In the genomic region with DNA sequence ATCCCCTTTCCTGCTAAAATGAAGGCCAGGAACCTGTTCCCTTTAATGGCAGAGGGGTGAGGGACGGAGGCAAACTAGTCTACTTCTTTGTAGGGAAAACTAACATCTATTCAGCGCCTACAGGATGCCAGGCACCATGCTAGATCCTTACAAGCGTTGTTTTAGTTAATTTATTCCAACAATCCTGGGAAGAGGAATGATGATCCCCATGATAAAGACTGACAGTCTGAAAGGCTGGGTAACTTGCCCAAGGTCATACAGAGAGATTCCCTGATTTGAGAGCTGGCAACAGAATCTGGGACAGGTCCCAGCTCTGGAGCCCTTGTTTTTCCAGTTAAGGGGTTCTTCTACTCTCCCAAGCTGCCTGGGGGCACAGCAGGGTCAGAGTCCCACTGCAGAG, we compare ENCODE assay signal across 1 cellular context.
TF ChIP-seq lines count a peak whose summit lies in the region.

No MANE protein-coding gene starts in this region.

TF ChIP-seq in HepG2, 621 proteins besides CTCF, POLR2A, EP300 and RAD21:
- TF ChIP-seq CENPT (CRISPR knock-in tag; IDR thresholded peaks at IDR 0.05; ENCODE audit: low read depth) (no peak), SP4 (CRISPR knock-in tag; IDR thresholded peaks at IDR 0.05) (no peak), KLF13 (CRISPR knock-in tag; IDR thresholded peaks at IDR 0.05) (no peak), ZNF468 (CRISPR knock-in tag; IDR thresholded peaks at IDR 0.05) (no peak), MTA1 (CRISPR knock-in tag; IDR thresholded peaks at IDR 0.05; ENCODE audit: borderline replicate concordance) (no peak), KDM3A (CRISPR knock-in tag; IDR thresholded peaks at IDR 0.05; ENCODE audit: low read depth) (no peak), PHF21A (CRISPR knock-in tag; IDR thresholded peaks at IDR 0.05) (0 out of 2 replicates have a peak, but pooled peaks have one; percentile 10), PHF8 (CRISPR knock-in tag; IDR thresholded peaks at IDR 0.05) (peak; percentile 10; the same call in 1 of the 2 replicates), ZNF562 (CRISPR knock-in tag; IDR thresholded peaks at IDR 0.05; ENCODE audit: borderline replicate concordance) (no peak), ZNF879 (CRISPR knock-in tag; IDR thresholded peaks at IDR 0.05) (0 out of 2 replicates have a peak, but pooled peaks have one; percentile 3), ETV5 (CRISPR knock-in tag; IDR thresholded peaks at IDR 0.05; ENCODE audit: borderline replicate concordance) (no peak), ZNF34 (CRISPR knock-in tag; IDR thresholded peaks at IDR 0.05; ENCODE audit: borderline replicate concordance) (0 out of 2 replicates have a peak, but pooled peaks have one; percentile 26), ZNF232 (CRISPR knock-in tag; IDR thresholded peaks at IDR 0.05; ENCODE audit: borderline replicate concordance) (no peak), TGIF2 (CRISPR knock-in tag; IDR thresholded peaks at IDR 0.05) (no peak), CHD2 (IDR thresholded peaks at IDR 0.05; ENCODE audit: low read depth, low read length) (no peak), EHMT2 (IDR thresholded peaks at IDR 0.05; ENCODE audit: borderline replicate concordance, low read depth, low read length) (no peak), ZNF577 (CRISPR knock-in tag; IDR thresholded peaks at IDR 0.05; ENCODE audit: borderline replicate concordance, low read depth) (no peak), ZNF430 (CRISPR knock-in tag; IDR thresholded peaks at IDR 0.05) (no peak), RAD51 (IDR thresholded peaks at IDR 0.05; ENCODE audit: borderline replicate concordance) (no peak), ZSCAN25 (CRISPR knock-in tag; IDR thresholded peaks at IDR 0.05) (no peak), TOE1 (CRISPR knock-in tag; IDR thresholded peaks at IDR 0.05) (no peak), STAT5B (CRISPR knock-in tag; IDR thresholded peaks at IDR 0.05) (no peak), DR1 (CRISPR knock-in tag; IDR thresholded peaks at IDR 0.05) (no peak), ZSCAN12 (CRISPR knock-in tag; IDR thresholded peaks at IDR 0.05) (no peak), CHCHD3 (CRISPR knock-in tag; IDR thresholded peaks at IDR 0.05) (no peak)
- TF ChIP-seq, protein P1, sequence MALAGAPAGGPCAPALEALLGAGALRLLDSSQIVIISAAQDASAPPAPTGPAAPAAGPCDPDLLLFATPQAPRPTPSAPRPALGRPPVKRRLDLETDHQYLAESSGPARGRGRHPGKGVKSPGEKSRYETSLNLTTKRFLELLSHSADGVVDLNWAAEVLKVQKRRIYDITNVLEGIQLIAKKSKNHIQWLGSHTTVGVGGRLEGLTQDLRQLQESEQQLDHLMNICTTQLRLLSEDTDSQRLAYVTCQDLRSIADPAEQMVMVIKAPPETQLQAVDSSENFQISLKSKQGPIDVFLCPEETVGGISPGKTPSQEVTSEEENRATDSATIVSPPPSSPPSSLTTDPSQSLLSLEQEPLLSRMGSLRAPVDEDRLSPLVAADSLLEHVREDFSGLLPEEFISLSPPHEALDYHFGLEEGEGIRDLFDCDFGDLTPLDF (CRISPR knock-in tag; IDR thresholded peaks at IDR 0.05) = no peak
- TF ChIP-seq, protein P2, sequence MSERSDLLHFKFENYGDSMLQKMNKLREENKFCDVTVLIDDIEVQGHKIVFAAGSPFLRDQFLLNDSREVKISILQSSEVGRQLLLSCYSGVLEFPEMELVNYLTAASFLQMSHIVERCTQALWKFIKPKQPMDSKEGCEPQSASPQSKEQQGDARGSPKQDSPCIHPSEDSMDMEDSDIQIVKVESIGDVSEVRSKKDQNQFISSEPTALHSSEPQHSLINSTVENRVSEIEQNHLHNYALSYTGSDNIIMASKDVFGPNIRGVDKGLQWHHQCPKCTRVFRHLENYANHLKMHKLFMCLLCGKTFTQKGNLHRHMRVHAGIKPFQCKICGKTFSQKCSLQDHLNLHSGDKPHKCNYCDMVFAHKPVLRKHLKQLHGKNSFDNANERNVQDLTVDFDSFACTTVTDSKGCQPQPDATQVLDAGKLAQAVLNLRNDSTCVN (CRISPR knock-in tag; IDR thresholded peaks at IDR 0.05; ENCODE audit: borderline replicate concordance) = no peak
- TF ChIP-seq, protein P3, sequence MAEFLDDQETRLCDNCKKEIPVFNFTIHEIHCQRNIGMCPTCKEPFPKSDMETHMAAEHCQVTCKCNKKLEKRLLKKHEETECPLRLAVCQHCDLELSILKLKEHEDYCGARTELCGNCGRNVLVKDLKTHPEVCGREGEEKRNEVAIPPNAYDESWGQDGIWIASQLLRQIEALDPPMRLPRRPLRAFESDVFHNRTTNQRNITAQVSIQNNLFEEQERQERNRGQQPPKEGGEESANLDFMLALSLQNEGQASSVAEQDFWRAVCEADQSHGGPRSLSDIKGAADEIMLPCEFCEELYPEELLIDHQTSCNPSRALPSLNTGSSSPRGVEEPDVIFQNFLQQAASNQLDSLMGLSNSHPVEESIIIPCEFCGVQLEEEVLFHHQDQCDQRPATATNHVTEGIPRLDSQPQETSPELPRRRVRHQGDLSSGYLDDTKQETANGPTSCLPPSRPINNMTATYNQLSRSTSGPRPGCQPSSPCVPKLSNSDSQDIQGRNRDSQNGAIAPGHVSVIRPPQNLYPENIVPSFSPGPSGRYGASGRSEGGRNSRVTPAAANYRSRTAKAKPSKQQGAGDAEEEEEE (CRISPR knock-in tag; IDR thresholded peaks at IDR 0.05; ENCODE audit: borderline replicate concordance) = no peak
- TF ChIP-seq, protein P4, sequence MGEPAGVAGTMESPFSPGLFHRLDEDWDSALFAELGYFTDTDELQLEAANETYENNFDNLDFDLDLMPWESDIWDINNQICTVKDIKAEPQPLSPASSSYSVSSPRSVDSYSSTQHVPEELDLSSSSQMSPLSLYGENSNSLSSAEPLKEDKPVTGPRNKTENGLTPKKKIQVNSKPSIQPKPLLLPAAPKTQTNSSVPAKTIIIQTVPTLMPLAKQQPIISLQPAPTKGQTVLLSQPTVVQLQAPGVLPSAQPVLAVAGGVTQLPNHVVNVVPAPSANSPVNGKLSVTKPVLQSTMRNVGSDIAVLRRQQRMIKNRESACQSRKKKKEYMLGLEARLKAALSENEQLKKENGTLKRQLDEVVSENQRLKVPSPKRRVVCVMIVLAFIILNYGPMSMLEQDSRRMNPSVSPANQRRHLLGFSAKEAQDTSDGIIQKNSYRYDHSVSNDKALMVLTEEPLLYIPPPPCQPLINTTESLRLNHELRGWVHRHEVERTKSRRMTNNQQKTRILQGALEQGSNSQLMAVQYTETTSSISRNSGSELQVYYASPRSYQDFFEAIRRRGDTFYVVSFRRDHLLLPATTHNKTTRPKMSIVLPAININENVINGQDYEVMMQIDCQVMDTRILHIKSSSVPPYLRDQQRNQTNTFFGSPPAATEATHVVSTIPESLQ (CRISPR knock-in tag; conservative IDR thresholded peaks at IDR 0.05) = no peak
- TF ChIP-seq, protein P5, sequence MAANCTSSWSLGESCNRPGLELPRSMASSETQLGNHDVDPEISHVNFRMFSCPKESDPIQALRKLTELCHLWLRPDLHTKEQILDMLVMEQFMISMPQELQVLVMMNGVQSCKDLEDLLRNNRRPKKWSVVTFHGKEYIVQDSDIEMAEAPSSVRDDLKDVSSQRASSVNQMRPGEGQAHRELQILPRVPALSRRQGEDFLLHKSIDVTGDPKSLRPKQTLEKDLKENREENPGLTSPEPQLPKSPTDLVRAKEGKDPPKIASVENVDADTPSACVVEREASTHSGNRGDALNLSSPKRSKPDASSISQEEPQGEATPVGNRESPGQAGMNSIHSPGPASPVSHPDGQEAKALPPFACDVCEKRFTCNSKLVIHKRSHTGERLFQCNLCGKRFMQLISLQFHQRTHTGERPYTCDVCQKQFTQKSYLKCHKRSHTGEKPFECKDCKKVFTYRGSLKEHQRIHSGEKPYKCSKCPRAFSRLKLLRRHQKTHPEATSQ (CRISPR knock-in tag; IDR thresholded peaks at IDR 0.05; ENCODE audit: borderline replicate concordance) = no peak
